11 cellular contexts compared by ENCODE assay signal in genomic region chr4:97153042-97153441, GRCh38.
DNase-seq lines count a peak whose midpoint lies in the region; ATAC-seq and TF ChIP-seq lines count a peak whose summit lies in the region.
"Had no signal": no experiment of that assay in that cellular context is flagged by ENCODE, and none has a peak within 500 bp of the region (broad histone marks: within the 10 kb centered on the region; RNA-seq: fewer than 3 reads in every experiment).

No MANE protein-coding gene starts in this region.

- DNase-seq in cardiac muscle cell (ENCODE audit: low read depth in 1 of 2, low spot score in 1 of 2) (peak; percentile 27 to 56), heart right ventricle (no peak), Panc1 (ENCODE audit: low read depth, low spot score) (no peak), fibroblast of pulmonary artery (ENCODE audit: low read depth) (peak; percentile 22), type B pancreatic cell (ENCODE audit: extremely low spot score, unreplicated experiment) (no peak), SKM-1 (lab: John Stamatoyannopoulos, UW; ENCODE audit: unreplicated experiment) (no peak), DMS79 (lab: John Stamatoyannopoulos, UW) (no peak)
- DNase-seq in activated CD8-positive, alpha-beta T cell treated with anti-CD3 and anti-CD28 coated beads, Interleukin-2, amount 10 ng/mL, durations not matched to agents 7 days and 5 days, result no peak
- DNase-seq: activated naive CD8-positive, alpha-beta T cell treated with anti-CD3 and anti-CD28 coated beads for 36 hours; NCI-H187 treated with DMSO at 0.1 percent for 48 hours had no signal

- H3K27ac ChIP-seq in cardiac muscle cell, result no peak overlapping the region
- no peak overlapping the region for H3K27ac ChIP-seq in heart right ventricle
- H3K27ac ChIP-seq in Panc1 (ENCODE audit: low read length), result no peak overlapping the region
- H3K27ac ChIP-seq: BLaER1 treated with 17β-estradiol and CSF1 and Interleukin-3, amounts not matched to agents 10 nM and 100 nM had no signal

- no peak overlapping the region for H3K4me3 ChIP-seq in cardiac muscle cell
- H3K4me3 ChIP-seq in heart right ventricle, result no peak overlapping the region
- no peak overlapping the region for H3K4me3 ChIP-seq in Panc1 (ENCODE audit: low read depth in 2 of 2, low read length in 2 of 2)
- no peak overlapping the region for H3K4me3 ChIP-seq in fibroblast of pulmonary artery (replicated peaks; ENCODE audit: low read depth, low read length)
- H3K4me3 ChIP-seq: BLaER1 treated with 17β-estradiol and CSF1 and Interleukin-3, amounts not matched to agents 10 nM and 100 nM had no signal

- no peak overlapping the region for H3K4me3 Mint-ChIP-seq in type B pancreatic cell
- H3K4me3 Mint-ChIP-seq in activated CD8-positive, alpha-beta T cell treated with anti-CD3 and anti-CD28 coated beads, Interleukin-2, amount 10 ng/mL, durations not matched to agents 7 days and 5 days, result no peak overlapping the region
- H3K4me3 Mint-ChIP-seq: activated naive CD8-positive, alpha-beta T cell treated with anti-CD3 and anti-CD28 coated beads for 36 hours had no signal

- H3K36me3 ChIP-seq in cardiac muscle cell (no peaks in the 10 kb centered on the region), heart right ventricle (no peaks in the 10 kb centered on the region), Panc1 (ENCODE audit: control insufficient read depth, insufficient read depth, low read length) (no peaks in the 10 kb centered on the region)
- H3K36me3 ChIP-seq: BLaER1 treated with 17β-estradiol and CSF1 and Interleukin-3, amounts not matched to agents 10 nM and 100 nM had no signal

- POLR2A ChIA-PET in Panc1 (lab: Charles Lee), result no interaction called here
- POLR2A ChIA-PET in activated CD8-positive, alpha-beta T cell treated with anti-CD3 and anti-CD28 coated beads, Interleukin-2, amount 10 ng/mL, durations not matched to agents 7 days and 5 days (lab: Charles Lee), result no interaction called here

- no peaks in the 10 kb centered on the region for H3K4me1 ChIP-seq in cardiac muscle cell (ENCODE audit: low read depth)
- H3K4me1 ChIP-seq in heart right ventricle, result no peaks in the 10 kb centered on the region
- no peaks in the 10 kb centered on the region for H3K4me1 ChIP-seq in Panc1 (ENCODE audit: control insufficient read depth, insufficient read depth, low read length)
- H3K4me1 ChIP-seq: BLaER1 treated with 17β-estradiol and CSF1 and Interleukin-3, amounts not matched to agents 10 nM and 100 nM had no signal

- H3K27me3 ChIP-seq in cardiac muscle cell, result no peaks in the 10 kb centered on the region
- no peaks in the 10 kb centered on the region for H3K27me3 ChIP-seq in heart right ventricle
- no peaks in the 10 kb centered on the region for H3K27me3 ChIP-seq in Panc1 (ENCODE audit: control insufficient read depth, insufficient read depth, low read length)
- H3K27me3 ChIP-seq: BLaER1 treated with 17β-estradiol and CSF1 and Interleukin-3, amounts not matched to agents 10 nM and 100 nM had no signal

- H3K9me3 ChIP-seq in cardiac muscle cell (ENCODE audit: low read depth) (no peaks in the 10 kb centered on the region), heart right ventricle (peaks cover 0 to 3% (median 0%) of the 10 kb centered on the region in 11 donors), Panc1 (ENCODE audit: control insufficient read depth, insufficient read depth, low read depth, low read length) (no peaks in the 10 kb centered on the region)
- H3K9me3 ChIP-seq: BLaER1 treated with 17β-estradiol and CSF1 and Interleukin-3, amounts not matched to agents 10 nM and 100 nM had no signal

- H3K27me3 Mint-ChIP-seq in type B pancreatic cell, result no peaks in the 10 kb centered on the region
- no peaks in the 10 kb centered on the region for H3K27me3 Mint-ChIP-seq in activated CD8-positive, alpha-beta T cell treated with anti-CD3 and anti-CD28 coated beads, Interleukin-2, amount 10 ng/mL, durations not matched to agents 7 days and 5 days (ENCODE audit: low read depth)
- H3K27me3 Mint-ChIP-seq: activated naive CD8-positive, alpha-beta T cell treated with anti-CD3 and anti-CD28 coated beads for 36 hours had no signal

- no peaks in the 10 kb centered on the region for H3K36me3 Mint-ChIP-seq in type B pancreatic cell
- no peaks in the 10 kb centered on the region for H3K36me3 Mint-ChIP-seq in activated CD8-positive, alpha-beta T cell treated with anti-CD3 and anti-CD28 coated beads, Interleukin-2, amount 10 ng/mL, durations not matched to agents 7 days and 5 days (ENCODE audit: low read depth)
- H3K36me3 Mint-ChIP-seq: activated naive CD8-positive, alpha-beta T cell treated with anti-CD3 and anti-CD28 coated beads for 36 hours had no signal

- peaks cover 5% of the 10 kb centered on the region for H3K9me3 Mint-ChIP-seq in type B pancreatic cell
- no peaks in the 10 kb centered on the region for H3K9me3 Mint-ChIP-seq in activated CD8-positive, alpha-beta T cell treated with anti-CD3 and anti-CD28 coated beads, Interleukin-2, amount 10 ng/mL, durations not matched to agents 7 days and 5 days (ENCODE audit: insufficient read depth)
- H3K9me3 Mint-ChIP-seq: activated naive CD8-positive, alpha-beta T cell treated with anti-CD3 and anti-CD28 coated beads for 36 hours had no signal

- no peaks in the 10 kb centered on the region for H3K4me1 Mint-ChIP-seq in type B pancreatic cell (ENCODE audit: unreplicated experiment)
- H3K4me1 Mint-ChIP-seq in activated CD8-positive, alpha-beta T cell treated with anti-CD3 and anti-CD28 coated beads, Interleukin-2, amount 10 ng/mL, durations not matched to agents 7 days and 5 days (ENCODE audit: low read depth), result no peaks in the 10 kb centered on the region
- H3K4me1 Mint-ChIP-seq: activated naive CD8-positive, alpha-beta T cell treated with anti-CD3 and anti-CD28 coated beads for 36 hours had no signal

- intact Hi-C loops in heart right ventricle (cut with DNase I), result no loop called here
- intact Hi-C loops in Panc1 (cut with micrococcal nuclease; ENCODE audit: unreplicated experiment), result no loop called here

- H3K27ac Mint-ChIP-seq in type B pancreatic cell, result no peak overlapping the region
- H3K27ac Mint-ChIP-seq in activated CD8-positive, alpha-beta T cell treated with anti-CD3 and anti-CD28 coated beads, Interleukin-2, amount 10 ng/mL, durations not matched to agents 7 days and 5 days, result no peak overlapping the region
- H3K27ac Mint-ChIP-seq: activated naive CD8-positive, alpha-beta T cell treated with anti-CD3 and anti-CD28 coated beads for 36 hours had no signal

- in situ Hi-C loops in Panc1 (cut with HindIII; ENCODE audit: low pct_unique_long_range_greater_than_20kb, low sequenced_read_pairs), result no loop called here

- WGBS in heart right ventricle, 2 donors, result 80 to 88% methylated on average over 1 of the region's 1 CpG

- ATAC-seq in heart right ventricle (no peak), Panc1 (no peak)
- ATAC-seq in activated CD8-positive, alpha-beta T cell treated with anti-CD3 and anti-CD28 coated beads, Interleukin-2, amount 10 ng/mL, durations not matched to agents 7 days and 5 days, result no peak

- CTCF ChIA-PET in Panc1 (lab: Charles Lee), result interaction anchor here (0.7 kb wide), 1 partner anchor 1459 kb away, joined by 7 read pairs; no protein-coding TSS in a partner anchor
- CTCF ChIA-PET in activated CD8-positive, alpha-beta T cell treated with anti-CD3 and anti-CD28 coated beads, Interleukin-2, amount 10 ng/mL, durations not matched to agents 7 days and 5 days (lab: Charles Lee), result no interaction called here

- BruUV-seq in Panc1 (replicated peaks; lab: Mats Ljungman, UMichigan), result no TSS peak

- TF ChIP-seq CTCF in cardiac muscle cell (IDR thresholded peaks at IDR 0.05; ENCODE audit: low read depth, low read length) (no peak), heart right ventricle (IDR thresholded peaks at IDR 0.05) (peak in 3 of 9 donors; percentile 8 to 12 (median 9)), Panc1 (IDR thresholded peaks at IDR 0.05) (peak; percentile 17; the same call in 1 of the 2 replicates), fibroblast of pulmonary artery (IDR thresholded peaks at IDR 0.05; ENCODE audit: low read length, missing control alignments) (peak; percentile 10), type B pancreatic cell (conservative IDR thresholded peaks at IDR 0.05) (peak; percentile 67)

Comparison
In these comparisons a context has a peak if more than half of its experiments do, and no peak if none do; other contexts are left out.
1. DNase-seq: peak in cardiac muscle cell (2 of 2) and fibroblast of pulmonary artery (single experiment); none in heart right ventricle (0 of 2), Panc1 (single experiment), type B pancreatic cell (single experiment), SKM-1 (single experiment), activated CD8-positive, alpha-beta T cell treated with anti-CD3 and anti-CD28 coated beads, Interleukin-2, amount 10 ng/mL, durations not matched to agents 7 days and 5 days (single experiment) and DMS79 (single experiment).